ENCODE assay signal across 32 cellular contexts in the genomic region with DNA sequence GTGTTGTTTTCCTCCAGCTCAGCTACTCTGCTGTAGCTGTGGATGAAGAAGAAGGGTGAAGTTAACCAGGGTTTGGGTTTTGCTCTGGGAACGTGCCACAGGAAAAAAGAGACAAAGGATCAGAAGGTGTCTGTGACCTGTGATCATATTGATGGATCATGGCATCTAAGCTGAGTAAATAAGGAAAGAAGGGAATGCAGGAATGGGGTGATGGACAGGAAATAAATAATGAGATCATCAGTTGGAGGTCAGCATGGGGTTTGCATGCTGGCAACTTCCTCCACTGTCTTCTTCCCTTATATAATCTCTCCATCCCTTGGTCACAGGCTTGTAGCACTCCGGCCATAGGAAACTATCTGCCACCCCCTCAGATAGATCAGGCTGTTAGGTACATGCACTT.
"Had no signal": no experiment of that assay in that cellular context is flagged by ENCODE, and none has a peak within 500 bp of the region (broad histone marks: within the 10 kb centered on the region; RNA-seq: fewer than 3 reads in every experiment).

No MANE protein-coding gene starts in this region.

- H3K27ac Mint-ChIP-seq: activated CD4-positive, alpha-beta memory T cell treated with anti-CD3 and anti-CD28 coated beads, Interleukin-2, amount 10 ng/mL, durations not matched to agents 7 days and 5 days; activated CD4-positive, alpha-beta T cell treated with anti-CD3 and anti-CD28 coated beads for 36 hours; activated CD8-positive, alpha-beta memory T cell treated with anti-CD3 and anti-CD28 coated beads, Interleukin-2, amount 10 ng/mL, durations not matched to agents 7 days and 5 days; activated naive CD4-positive, alpha-beta T cell treated with anti-CD3 and anti-CD28 coated beads, Interleukin-2, amount 10 ng/mL, durations not matched to agents 7 days and 5 days; activated naive CD8-positive, alpha-beta T cell; activated naive CD8-positive, alpha-beta T cell treated with anti-CD3 and anti-CD28 coated beads, Interleukin-2, amount 50 U/mL, for 24 hours; WTC11 had no signal

- H3K9me3 ChIP-seq: SJCRH30 had no signal

- H3K4me1 Mint-ChIP-seq: activated CD4-positive, alpha-beta memory T cell treated with anti-CD3 and anti-CD28 coated beads, Interleukin-2, amount 10 ng/mL, durations not matched to agents 7 days and 5 days; activated CD4-positive, alpha-beta T cell treated with anti-CD3 and anti-CD28 coated beads for 36 hours; activated CD8-positive, alpha-beta memory T cell treated with anti-CD3 and anti-CD28 coated beads, Interleukin-2, amount 10 ng/mL, durations not matched to agents 7 days and 5 days; activated naive CD4-positive, alpha-beta T cell treated with anti-CD3 and anti-CD28 coated beads, Interleukin-2, amount 10 ng/mL, durations not matched to agents 7 days and 5 days; activated naive CD8-positive, alpha-beta T cell treated with anti-CD3 and anti-CD28 coated beads, Interleukin-2, amount 50 U/mL, for 24 hours had no signal

- H3K4me3 Mint-ChIP-seq: activated CD4-positive, alpha-beta memory T cell treated with anti-CD3 and anti-CD28 coated beads, Interleukin-2, amount 10 ng/mL, durations not matched to agents 7 days and 5 days; activated CD4-positive, alpha-beta T cell treated with anti-CD3 and anti-CD28 coated beads for 36 hours; activated CD8-positive, alpha-beta memory T cell treated with anti-CD3 and anti-CD28 coated beads, Interleukin-2, amount 10 ng/mL, durations not matched to agents 7 days and 5 days; activated naive CD4-positive, alpha-beta T cell treated with anti-CD3 and anti-CD28 coated beads, Interleukin-2, amount 10 ng/mL, durations not matched to agents 7 days and 5 days; activated naive CD8-positive, alpha-beta T cell; activated naive CD8-positive, alpha-beta T cell treated with anti-CD3 and anti-CD28 coated beads, Interleukin-2, amount 50 U/mL, for 24 hours; WTC11 had no signal

- H3K4me3 ChIP-seq: SJCRH30, SK-N-MC had no signal

- H3K9me3 Mint-ChIP-seq: activated CD4-positive, alpha-beta memory T cell treated with anti-CD3 and anti-CD28 coated beads, Interleukin-2, amount 10 ng/mL, durations not matched to agents 7 days and 5 days; activated naive CD4-positive, alpha-beta T cell treated with anti-CD3 and anti-CD28 coated beads, Interleukin-2, amount 10 ng/mL, durations not matched to agents 7 days and 5 days had no signal

- DNase-seq: activated CD4-positive, alpha-beta memory T cell treated with anti-CD3 and anti-CD28 coated beads, Interleukin-2, amount 10 ng/mL, durations not matched to agents 7 days and 5 days; activated CD4-positive, alpha-beta T cell treated with anti-CD3 and anti-CD28 coated beads for 36 hours; activated CD4-positive, alpha-beta T cell treated with anti-CD3 and anti-CD28 coated beads, Interleukin-2, amount 50 U/mL, for 1 hour; activated CD8-positive, alpha-beta memory T cell treated with anti-CD3 and anti-CD28 coated beads for 24 hours; activated CD8-positive, alpha-beta memory T cell treated with anti-CD3 and anti-CD28 coated beads, Interleukin-2, amount 10 ng/mL, durations not matched to agents 7 days and 5 days; activated CD8-positive, alpha-beta memory T cell treated with anti-CD3 and anti-CD28 coated beads, Interleukin-2, amount 50 U/mL, for 48 hours; activated effector memory CD4-positive, alpha-beta T cell treated with Interleukin-2 at 50 U/mL for 16 hours; activated naive CD4-positive, alpha-beta T cell treated with anti-CD3 and anti-CD28 coated beads, Interleukin-2, amount 10 ng/mL, durations not matched to agents 7 days and 5 days; activated naive CD8-positive, alpha-beta T cell treated with anti-CD3 and anti-CD28 coated beads, Interleukin-2, amount 50 U/mL, for 24 hours; activated T-cell treated with anti-CD3 and anti-CD28 coated beads, Interleukin-2, amount 50 U/mL, for 48 hours; amniotic stem cell; aorta; brain microvascular endothelial cell; central memory CD4-positive, alpha-beta T cell; MM.1S; MV-4-11; NCI-H1092; NCI-H1436 treated with DMSO at 0.1 percent for 48 hours; NCI-H1694 treated with DMSO at 0.1 percent for 48 hours; NCI-H2029; NCI-H345; NCI-H510A; NCI-H526 treated with DMSO at 0.1 percent for 48 hours; SHP77; SJCRH30; T1000 had no signal

- H3K27me3 ChIP-seq: brain microvascular endothelial cell, SJCRH30 had no signal

- H3K4me1 ChIP-seq: SJCRH30 had no signal

- H3K27me3 Mint-ChIP-seq: activated CD4-positive, alpha-beta memory T cell treated with anti-CD3 and anti-CD28 coated beads, Interleukin-2, amount 10 ng/mL, durations not matched to agents 7 days and 5 days; activated CD8-positive, alpha-beta memory T cell treated with anti-CD3 and anti-CD28 coated beads, Interleukin-2, amount 10 ng/mL, durations not matched to agents 7 days and 5 days; activated naive CD4-positive, alpha-beta T cell treated with anti-CD3 and anti-CD28 coated beads, Interleukin-2, amount 10 ng/mL, durations not matched to agents 7 days and 5 days; activated naive CD8-positive, alpha-beta T cell treated with anti-CD3 and anti-CD28 coated beads, Interleukin-2, amount 50 U/mL, for 24 hours had no signal

- ATAC-seq: activated CD4-positive, alpha-beta T cell treated with anti-CD3 and anti-CD28 coated beads for 36 hours; activated CD4-positive, CD25-positive, alpha-beta regulatory T cell treated with anti-CD3 and anti-CD28 coated beads, Interleukin-2, amount 50 U/mL, for 24 hours; activated CD8-positive, alpha-beta memory T cell treated with anti-CD3 and anti-CD28 coated beads, Interleukin-2, amount 10 ng/mL, durations not matched to agents 7 days and 5 days; activated naive CD8-positive, alpha-beta T cell treated with anti-CD3 and anti-CD28 coated beads, Interleukin-2, amount 50 U/mL, for 24 hours; Panc1; WTC11 had no signal

- H3K27ac ChIP-seq: brain microvascular endothelial cell, KMS-11, SJCRH30, SK-N-MC had no signal

- H3K36me3 Mint-ChIP-seq: activated CD8-positive, alpha-beta memory T cell treated with anti-CD3 and anti-CD28 coated beads, Interleukin-2, amount 10 ng/mL, durations not matched to agents 7 days and 5 days; activated naive CD4-positive, alpha-beta T cell treated with anti-CD3 and anti-CD28 coated beads, Interleukin-2, amount 10 ng/mL, durations not matched to agents 7 days and 5 days; activated naive CD8-positive, alpha-beta T cell; WTC11 had no signal

- H3K36me3 ChIP-seq: brain microvascular endothelial cell, SJCRH30 had no signal
